16 cellular contexts compared by ENCODE assay signal in genomic region chr13:26024558-26024957, GRCh38. TPM values are rescaled to one million over a fixed set of nuclear protein-coding genes. Genes with fewer than 3 reads are reported as not detected.
DNase-seq lines count a peak whose midpoint lies in the region; ATAC-seq and TF ChIP-seq lines count a peak whose summit lies in the region.
"Had no signal": no experiment of that assay in that cellular context is flagged by ENCODE, and none has a peak within 500 bp of the region (broad histone marks: within the 10 kb centered on the region; RNA-seq: fewer than 3 reads in every experiment).

No MANE protein-coding gene starts in this region.

- peaks cover 65% of the 10 kb centered on the region for H3K4me1 Mint-ChIP-seq in progenitor cell of endocrine pancreas (ENCODE audit: low read depth)

- no peak overlapping the region for H3K4me3 Mint-ChIP-seq in progenitor cell of endocrine pancreas (ENCODE audit: low read depth)
- H3K4me3 Mint-ChIP-seq: activated naive CD8-positive, alpha-beta T cell had no signal

- H3K9me3 ChIP-seq in left ventricle myocardium inferior (replicated peaks), result no peaks in the 10 kb centered on the region
- H3K9me3 ChIP-seq: gastrocnemius medialis, neutrophil, suprapubic skin had no signal

- H3K27me3 Mint-ChIP-seq in progenitor cell of endocrine pancreas, result peaks cover 11% of the 10 kb centered on the region

- ATAC-seq in GM19463 (IDR thresholded peaks at IDR 0.05; ENCODE audit: unreplicated experiment) (no peak), HG03571 (IDR thresholded peaks at IDR 0.05; ENCODE audit: unreplicated experiment) (no peak)
- ATAC-seq: gastrocnemius medialis had no signal

- no peaks in the 10 kb centered on the region for H3K36me3 Mint-ChIP-seq in progenitor cell of endocrine pancreas (ENCODE audit: insufficient read depth)

- no peaks in the 10 kb centered on the region for H3K36me3 ChIP-seq in left ventricle myocardium inferior
- H3K36me3 ChIP-seq: gastrocnemius medialis, neutrophil, suprapubic skin had no signal

- peak overlapping the region; percentile 53 for H3K27ac Mint-ChIP-seq in progenitor cell of endocrine pancreas
- H3K27ac Mint-ChIP-seq: activated naive CD8-positive, alpha-beta T cell had no signal

- peak overlapping the region; percentile 17 for H3K27ac ChIP-seq in left ventricle myocardium inferior (replicated peaks)
- H3K27ac ChIP-seq: gastrocnemius medialis, neutrophil, suprapubic skin had no signal

- peak; percentile 37 for DNase-seq in ELF-1 (ENCODE audit: low read depth, low spot score)
- peak; percentile 73 for DNase-seq in M059J (ENCODE audit: low read depth)
- no peak for DNase-seq in left ventricle myocardium inferior
- DNase-seq in progenitor cell of endocrine pancreas (ENCODE audit: low spot score, unreplicated experiment), result no peak
- DNase-seq in middle frontal gyrus (ENCODE audit: extremely low spot score, low spot score), result no peak
- DNase-seq: activated CD4-positive, CD25-positive, alpha-beta regulatory T cell treated with anti-CD3 and anti-CD28 coated beads, Interleukin-2, amount 50 U/mL, for 72 hours; gastrocnemius medialis; GOT3; NCI-H1417 treated with DMSO at 0.1 percent for 48 hours; NCI-H2171; NCI-H774 had no signal

- no peak overlapping the region for H3K4me3 ChIP-seq in left ventricle myocardium inferior
- H3K4me3 ChIP-seq: gastrocnemius medialis, suprapubic skin had no signal

- TF ChIP-seq CTCF in left ventricle myocardium inferior (IDR thresholded peaks at IDR 0.05; ENCODE audit: borderline replicate concordance) (no peak), progenitor cell of endocrine pancreas (IDR thresholded peaks at IDR 0.05; ENCODE audit: unreplicated experiment) (no peak)

- H3K27me3 ChIP-seq in left ventricle myocardium inferior (ENCODE audit: low read depth), result peaks cover 19% of the 10 kb centered on the region
- H3K27me3 ChIP-seq: gastrocnemius medialis, suprapubic skin had no signal

- intact Hi-C loops in left ventricle myocardium inferior (cut with micrococcal nuclease), result no loop called here

- H3K9me3 Mint-ChIP-seq in progenitor cell of endocrine pancreas (ENCODE audit: low read depth), result no peaks in the 10 kb centered on the region

- H3K4me1 ChIP-seq in left ventricle myocardium inferior, result peaks cover 41% of the 10 kb centered on the region

RNA-seq across cellular contexts. Expression of gene SHISA2, which starts 27.3 kb away (rescaled TPM):
- total RNA-seq in M059J (2014; rRNA removed; shearing (Covaris generic)), result 0.44 TPM in 1 of 2 replicates, not detected in the other
- total RNA-seq in left ventricle myocardium inferior, result 0.22 TPM
- 15.2 and 18.1 TPM in 2 replicates for total RNA-seq in progenitor cell of endocrine pancreas

Comparison
In these comparisons a context has a peak if more than half of its experiments do, and no peak if none do; other contexts are left out.
1. DNase-seq: peak in ELF-1 (single experiment) and M059J (single experiment); none in left ventricle myocardium inferior (single experiment), progenitor cell of endocrine pancreas (single experiment) and middle frontal gyrus (single experiment).
2. RNA of gene SHISA2, which starts 27.3 kb away (total RNA-seq): 15.2 to 18.1 TPM in progenitor cell of endocrine pancreas; 0.44 TPM in M059J and 0.22 TPM in left ventricle myocardium inferior (single experiment); every median in the first group is over 10 times any median in the second.